25 cellular contexts compared by ENCODE assay signal in the genomic region with DNA sequence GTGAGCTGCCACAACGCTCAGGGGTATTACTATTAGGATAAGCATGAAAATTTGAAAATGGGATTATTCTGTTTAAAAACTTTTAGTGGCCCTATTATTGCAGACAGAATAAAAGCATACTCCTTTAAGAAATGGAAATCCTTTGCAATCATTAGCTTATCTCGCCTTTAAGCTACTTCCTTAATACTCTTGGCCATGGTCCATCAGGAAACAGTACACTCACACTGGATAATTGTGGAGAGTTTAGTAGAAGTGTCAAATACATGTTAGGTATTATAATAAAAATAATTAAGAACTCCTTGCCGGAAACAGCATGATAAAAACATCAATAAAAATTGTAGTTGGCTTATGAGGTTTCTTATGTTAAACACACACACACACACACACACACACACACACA.
DNase-seq lines count a peak whose midpoint lies in the region; ATAC-seq and TF ChIP-seq lines count a peak whose summit lies in the region.
"Had no signal": no experiment of that assay in that cellular context is flagged by ENCODE, and none has a peak within 500 bp of the region (broad histone marks: within the 10 kb centered on the region; RNA-seq: fewer than 3 reads in every experiment).

No MANE protein-coding gene starts in this region.

- no peak for ATAC-seq in GM18873 (IDR thresholded peaks at IDR 0.05; ENCODE audit: low FRiP score, unreplicated experiment)
- ATAC-seq: activated T-cell treated with anti-CD3 and anti-CD28 coated beads, Interleukin-2, amount 50 U/mL, for 4 hours; T-helper 17 cell had no signal

- no peak for TF ChIP-seq CTCF in osteocyte (IDR thresholded peaks at IDR 0.05)

- H3K4me1 Mint-ChIP-seq in osteocyte (ENCODE audit: unreplicated experiment) = no peaks in the 10 kb centered on the region
- H3K4me1 Mint-ChIP-seq: T-helper 17 cell had no signal

- H3K27me3 Mint-ChIP-seq in osteocyte (ENCODE audit: unreplicated experiment) = no peaks in the 10 kb centered on the region
- H3K27me3 Mint-ChIP-seq: brain, T-helper 17 cell had no signal

- peak; percentile 4 for DNase-seq in HCEC 1CT
- DNase-seq in NCI-H82 treated with DMSO at 0.1 percent for 48 hours (lab: John Stamatoyannopoulos, UW; ENCODE audit: unreplicated experiment) = peak; percentile 29
- peak; percentile 2 for DNase-seq in glomerular endothelial cell (ENCODE audit: extremely low read depth, low read depth, low spot score)
- DNase-seq in pulmonary artery endothelial cell (ENCODE audit: low read depth, low spot score) = peak; percentile 13
- no peak for DNase-seq in osteocyte (ENCODE audit: extremely low spot score, unreplicated experiment)
- no peak for DNase-seq in SIG-M5 treated with dmso at 0.1 percent for 504 hours (lab: John Stamatoyannopoulos, UW; ENCODE audit: unreplicated experiment)
- no peak for DNase-seq in stimulated activated CD4-positive, alpha-beta T cell treated with anti-CD3 and anti-CD28 coated beads, Interleukin-4, amount 100 ng/mL, for 1 hour
- DNase-seq: activated CD4-positive, alpha-beta T cell treated with anti-CD3 and anti-CD28 coated beads for 4 hours; activated naive CD4-positive, alpha-beta T cell; activated T-cell treated with anti-CD3 and anti-CD28 coated beads, Interleukin-2, amount 50 U/mL, for 4 hours; Caco-2; glutamatergic neuron; islet precursor cell; NCI-H1105 treated with DMSO at 0.1 percent for 48 hours; NCI-H2029; NCI-H2227 treated with DMSO at 0.1 percent for 48 hours; sigmoid colon; SK-N-SH; stimulated activated CD4-positive, alpha-beta T cell treated with anti-CD3 and anti-CD28 coated beads, Interleukin-15, amount 100 ng/mL, for 24 hours; stimulated activated naive CD4-positive, alpha-beta T cell; T-helper 17 cell; testis; uterus had no signal

- H3K9me3 Mint-ChIP-seq in osteocyte (ENCODE audit: unreplicated experiment) = no peaks in the 10 kb centered on the region
- H3K9me3 Mint-ChIP-seq: activated T-cell treated with anti-CD3 and anti-CD28 coated beads, Interleukin-2, amount 50 U/mL, for 4 hours; brain had no signal

- H3K4me3 Mint-ChIP-seq in osteocyte (ENCODE audit: unreplicated experiment) = no peak overlapping the region
- H3K4me3 Mint-ChIP-seq: activated T-cell treated with anti-CD3 and anti-CD28 coated beads, Interleukin-2, amount 50 U/mL, for 4 hours; brain; T-helper 17 cell had no signal

- H3K27ac Mint-ChIP-seq in osteocyte (ENCODE audit: unreplicated experiment) = no peak overlapping the region
- H3K27ac Mint-ChIP-seq: brain, T-helper 17 cell had no signal

- H3K36me3 Mint-ChIP-seq in osteocyte (ENCODE audit: unreplicated experiment) = no peaks in the 10 kb centered on the region
- H3K36me3 Mint-ChIP-seq: brain had no signal

Comparison
In these comparisons a context has a peak if more than half of its experiments do, and no peak if none do; other contexts are left out.
1. DNase-seq: peak in HCEC 1CT (single experiment), NCI-H82 treated with DMSO at 0.1 percent for 48 hours (single experiment), glomerular endothelial cell (single experiment) and pulmonary artery endothelial cell (single experiment); none in osteocyte (single experiment), SIG-M5 treated with dmso at 0.1 percent for 504 hours (single experiment) and stimulated activated CD4-positive, alpha-beta T cell treated with anti-CD3 and anti-CD28 coated beads, Interleukin-4, amount 100 ng/mL, for 1 hour (single experiment).